In the genomic region with DNA sequence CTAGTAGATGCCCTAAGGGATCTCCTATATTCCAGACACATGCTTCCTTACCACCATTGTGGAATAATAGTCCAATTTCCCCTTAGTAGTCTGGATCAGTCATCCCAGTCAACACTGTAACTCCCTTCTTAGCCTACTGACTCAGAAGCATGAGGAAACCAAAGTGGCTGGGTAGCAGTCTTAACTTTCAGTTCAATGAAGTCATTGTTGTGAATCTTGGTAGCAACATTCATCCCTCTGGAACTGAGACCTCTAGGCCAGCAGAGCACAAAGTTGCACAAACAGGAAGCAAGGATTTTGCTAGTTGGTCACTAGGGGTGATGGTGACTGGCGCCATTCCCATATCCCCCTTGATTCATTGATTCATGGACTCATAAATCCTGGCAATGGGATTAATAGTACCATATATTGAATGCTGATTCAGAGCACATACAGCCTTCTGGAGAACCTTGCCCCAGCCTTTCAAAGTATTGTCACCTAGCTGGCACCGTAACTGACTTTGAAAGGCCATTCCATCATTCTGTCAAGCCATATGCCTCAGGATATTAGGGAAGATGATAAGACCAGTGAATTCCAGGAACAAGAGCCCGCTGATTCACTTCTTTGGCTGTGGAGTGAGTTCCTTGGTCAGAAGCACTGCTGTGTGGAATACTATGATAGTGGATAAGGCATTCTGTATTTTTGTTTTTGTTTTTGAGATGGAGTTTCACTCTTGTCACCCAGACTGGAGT, we compare ENCODE assay signal across 14 cellular contexts. TPM values are rescaled to one million over a fixed set of nuclear protein-coding genes. Genes with fewer than 3 reads are reported as not detected.
DNase-seq lines count a peak whose midpoint lies in the region; ATAC-seq, FAIRE-seq and TF ChIP-seq lines count a peak whose summit lies in the region.
"Had no signal": no experiment of that assay in that cellular context is flagged by ENCODE, and none has a peak within 500 bp of the region (broad histone marks: within the 10 kb centered on the region; RNA-seq: fewer than 3 reads in every experiment).

No MANE protein-coding gene starts in this region.

- peaks cover 7% of the 10 kb centered on the region for H3K4me1 ChIP-seq in psoas muscle

- DNase-seq in GM04503 (ENCODE audit: low read depth) (peak; percentile 84), RCC 7860 (ENCODE audit: low spot score) (peak; percentile 5), psoas muscle (peak in 1 of 2 donors; percentile 17), NCI-H187 (lab: John Stamatoyannopoulos, UW) (no peak), DMS 273 treated with DMSO at 0.1 percent for 48 hours (lab: John Stamatoyannopoulos, UW) (no peak), RPMI8226 (no peak)
- DNase-seq in stimulated activated CD4-positive, alpha-beta T cell treated with anti-CD3 and anti-CD28 coated beads, Interleukin-2, amount 100 ng/mL, for 48 hours, result no peak
- DNase-seq: activated CD8-positive, alpha-beta memory T cell treated with anti-CD3 and anti-CD28 coated beads, Interleukin-2, amount 50 U/mL, for 48 hours; anterior cingulate cortex; KBM-7; NCI-H2171; PC-9; substantia nigra had no signal

- no peak for FAIRE-seq in RCC 7860 (lab: Jason Lieb, UNC)

- intact Hi-C loops in psoas muscle (cut with DNase I), result no loop called here

- peak overlapping the region; percentile 80 for H3K27ac ChIP-seq in psoas muscle
- H3K27ac ChIP-seq: PC-9 had no signal

- ATAC-seq in esophagus mucosa, result peak; percentile 81
- peak; percentile 62 to 91 (median 88) for ATAC-seq in psoas muscle

- no peaks in the 10 kb centered on the region for H3K36me3 ChIP-seq in psoas muscle (ENCODE audit: insufficient read depth in 1 of 2, low read depth in 1 of 2)

- H3K4me3 ChIP-seq in psoas muscle, result no peak overlapping the region
- H3K4me3 ChIP-seq: PC-9 had no signal

- no peaks in the 10 kb centered on the region for H3K9me3 ChIP-seq in psoas muscle

- TF ChIP-seq CTCF in psoas muscle (IDR thresholded peaks at IDR 0.05), result no peak

- no peaks in the 10 kb centered on the region for H3K27me3 ChIP-seq in psoas muscle (ENCODE audit: insufficient read depth in 3 of 3, low read length in 2 of 3)

- 57 to 79% (median 72%) methylated on average over 3 of the region's 3 CpGs for WGBS in psoas muscle, 3 donors

RNA-seq across cellular contexts. Expression of a gene that starts 19.7 kb away (rescaled TPM):
- total RNA-seq in esophagus mucosa (9.8 TPM), psoas muscle (10 to 100 TPM; 18.9 to 55.5 (median 32.6) TPM)
- 100 to 1,000 TPM in 1 of 3 donors, 10 to 100 TPM in 2; 42.0 to 108 (median 49.2) TPM for polyA plus RNA-seq in psoas muscle

RNA-seq across cellular contexts. Expression of a gene that starts 31.3 kb away (rescaled TPM):
- total RNA-seq in esophagus mucosa (5.9 TPM), psoas muscle (10 to 100 TPM; 10.2 to 15.6 (median 13.3) TPM)
- 1 to 10 TPM; 3.3 to 6.8 (median 6.5) TPM for polyA plus RNA-seq in psoas muscle

Comparison
In these comparisons a context has a peak if more than half of its experiments do, and no peak if none do; other contexts are left out.
1. DNase-seq: peak in GM04503 (single experiment) and RCC 7860 (single experiment); none in NCI-H187 (0 of 2), DMS 273 treated with DMSO at 0.1 percent for 48 hours (single experiment), RPMI8226 (single experiment) and stimulated activated CD4-positive, alpha-beta T cell treated with anti-CD3 and anti-CD28 coated beads, Interleukin-2, amount 100 ng/mL, for 48 hours (0 of 2).